Comparison of ENCODE assay signal across 8 cellular contexts in the genomic region with DNA sequence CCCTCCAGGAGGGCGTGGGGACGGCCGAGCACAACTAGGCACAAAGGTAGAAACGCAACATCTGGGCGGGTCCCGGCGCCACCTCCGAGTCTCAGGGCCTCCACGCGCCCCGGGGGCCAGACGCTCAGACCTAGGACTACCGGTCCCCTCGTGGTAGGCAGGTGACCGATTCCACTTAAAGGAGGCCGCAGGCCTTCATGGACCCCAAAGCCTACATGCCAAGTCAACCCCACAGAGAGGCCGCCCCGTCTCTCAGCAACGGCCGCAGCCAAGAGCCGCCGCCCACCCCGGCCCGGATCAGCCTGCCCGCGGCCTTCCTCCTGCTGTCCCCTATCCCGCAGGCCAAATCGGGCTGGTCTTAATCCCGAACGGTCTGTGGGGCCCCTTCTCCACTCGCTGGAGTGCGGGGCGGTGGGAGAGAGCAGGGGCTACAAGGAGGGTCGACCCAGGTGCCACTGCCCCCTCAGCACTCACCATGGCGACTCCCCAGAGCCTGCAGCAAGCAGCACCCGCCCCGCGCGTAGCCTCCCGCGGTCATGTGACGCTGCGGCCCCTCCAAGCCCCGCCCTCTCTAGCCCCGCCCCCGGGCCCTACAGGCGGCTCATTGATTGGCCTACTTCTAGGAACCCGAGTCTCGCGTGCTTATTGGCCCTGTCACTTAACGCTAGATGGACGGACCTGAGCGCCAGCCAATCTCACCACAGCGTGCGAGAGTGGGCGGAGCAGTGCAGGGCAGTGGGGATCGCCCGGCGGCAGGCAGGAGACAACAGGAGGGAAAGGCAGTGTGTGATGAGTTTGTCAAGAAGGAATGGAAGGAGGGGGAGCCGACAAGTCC. TPM values are rescaled to one million over a fixed set of nuclear protein-coding genes. Genes with fewer than 3 reads are reported as not detected.
DNase-seq lines count a peak whose midpoint lies in the region; ATAC-seq and TF ChIP-seq lines count a peak whose summit lies in the region.

VPS35 (minus strand) TSS at position 522 of the 835 bp plus-strand sequence; CDS start at position 477, 45 bp downstream.

- H3K27ac ChIP-seq in SK-N-MC, result peak within 1 kb of the TSS; percentile 93
- H3K27ac ChIP-seq in thoracic aorta, result peak within 1 kb of the TSS; percentile 95 to 96

- H3K4me1 ChIP-seq in thoracic aorta (ENCODE audit: control insufficient read depth in 1 of 2, low read depth in 2 of 2), result peaks cover 20 to 32% of the 10 kb centered on the region in 2 donors

- peak; percentile 70 for TF ChIP-seq POLR2A in NB4 (IDR thresholded peaks at IDR 0.05; ENCODE audit: extremely low read depth, insufficient read length)

- H3K27me3 ChIP-seq in thoracic aorta (replicated peaks; ENCODE audit: insufficient read depth), result no peaks in the 10 kb centered on the region

- TF ChIP-seq CTCF in GM10248 (IDR thresholded peaks at IDR 0.05; ENCODE audit: control extremely low read depth, extremely low read depth, low read depth, missing control alignments) (peak; percentile 15), NB4 (IDR thresholded peaks at IDR 0.05; ENCODE audit: low read depth, low read length) (no peak), omental fat pad (IDR thresholded peaks at IDR 0.05) (no peak), thoracic aorta (IDR thresholded peaks at IDR 0.05) (no peak)

- POLR2A ChIA-PET in GM10248 (lab: Yijun Ruan, JAX), result interaction anchor here (1.0 kb wide), 1 partner anchor 125 kb away, joined by 7 read pairs; no protein-coding TSS in a partner anchor

- peak; percentile 96 for DNase-seq in GM10248 (ENCODE audit: extremely low spot score)
- DNase-seq in NB4 (ENCODE audit: low read depth), result peak; percentile 99
- peak; percentile 86 for DNase-seq in SK-N-MC (ENCODE audit: low read depth, low spot score)
- peak; percentile 100 for DNase-seq in activated naive CD4-positive, alpha-beta T cell treated with anti-CD3 and anti-CD28 coated beads, Interleukin-2, amount 50 U/mL, for 16 hours
- DNase-seq in glomerular endothelial cell (ENCODE audit: extremely low read depth, low read depth, low spot score), result peak; percentile 91
- DNase-seq in omental fat pad (ENCODE audit: low spot score), result peak; percentile 100
- peak; percentile 99 for DNase-seq in thoracic aorta (ENCODE audit: low spot score)

- H3K36me3 ChIP-seq in SK-N-MC (ENCODE audit: insufficient read depth, low read length), result peaks cover 5% of the 10 kb centered on the region; the same call in 1 of the 2 replicates
- H3K36me3 ChIP-seq in thoracic aorta, result no peaks in the 10 kb centered on the region

- peak within 1 kb of the TSS; percentile 87 for H3K9ac ChIP-seq in SK-N-MC (ENCODE audit: insufficient read length)

- CTCF ChIA-PET in GM10248 (lab: Yijun Ruan, JAX), result interaction anchor here (1.1 to 2.0 kb wide), 5 partner anchors 11 to 111 kb away, joined by 3 to 5 read pairs (median 4); no protein-coding TSS in a partner anchor

- peak within 1 kb of the TSS; percentile 98 for H3K4me3 ChIP-seq in NB4 (ENCODE audit: low read depth, low read length)
- H3K4me3 ChIP-seq in SK-N-MC, result peak within 1 kb of the TSS; percentile 86
- peak within 1 kb of the TSS; percentile 76 for H3K4me3 ChIP-seq in thoracic aorta

- ATAC-seq in HG02571 (IDR thresholded peaks at IDR 0.05; ENCODE audit: unreplicated experiment) (peak; percentile 86), omental fat pad (ENCODE audit: low FRiP score) (peak; percentile 99), thoracic aorta (ENCODE audit: insufficient number of reproducible peaks, low FRiP score, low read depth) (peak; percentile 100)

- H3K9me3 ChIP-seq in SK-N-MC (ENCODE audit: low read depth, low read length) (no peaks in the 10 kb centered on the region), thoracic aorta (no peaks in the 10 kb centered on the region)

RNA-seq across cellular contexts. Expression of gene VPS35, which starts in this region (rescaled TPM):
- 62.1 and 71.4 TPM in 2 replicates for total RNA-seq in glomerular endothelial cell
- total RNA-seq in omental fat pad, result 10 to 100 TPM; 49.4 to 74.5 (median 63.0) TPM
- total RNA-seq in thoracic aorta, result 10 to 100 TPM; 32.9 to 69.9 TPM

Comparison
In these comparisons a context has a peak if more than half of its experiments do, and no peak if none do; other contexts are left out.
1. Peak in every context shown above with its lines: DNase-seq, ATAC-seq, H3K4me3 ChIP-seq and H3K27ac ChIP-seq.